Comparison of ENCODE assay signal across 14 cellular contexts in the genomic region with DNA sequence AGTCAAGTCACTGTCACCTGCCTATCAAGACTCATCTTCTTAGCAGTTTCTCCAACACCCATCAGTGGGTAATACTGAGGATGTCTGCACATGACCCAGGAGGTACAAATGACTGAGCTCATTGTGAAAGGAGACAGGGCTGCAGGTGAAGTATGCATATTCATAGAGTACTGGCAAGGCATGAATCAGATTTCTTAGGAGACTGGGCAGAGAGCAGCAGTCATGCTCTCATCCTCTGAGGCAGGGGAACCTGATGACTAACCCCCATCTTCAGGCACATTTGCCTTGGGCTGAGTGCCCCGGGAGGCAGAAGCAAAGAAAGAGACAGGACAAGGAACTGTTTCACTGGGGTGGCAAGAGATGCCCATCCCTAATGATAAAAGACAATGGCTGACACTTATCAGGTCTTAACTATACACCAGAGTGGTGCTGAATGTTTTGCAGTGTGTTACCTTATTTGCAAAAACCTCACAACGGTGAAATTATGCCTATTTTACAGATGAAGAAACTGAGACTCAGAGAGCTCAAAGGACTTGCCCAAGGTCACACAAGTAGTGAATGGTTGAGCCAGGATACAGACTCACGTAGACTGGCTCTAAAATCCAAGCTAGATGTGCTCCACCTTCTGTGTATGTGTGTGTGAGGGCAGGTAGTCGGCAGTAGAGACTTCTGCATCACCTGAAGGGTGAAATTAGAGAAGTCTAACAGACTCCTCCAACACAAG. TPM values are rescaled to one million over a fixed set of nuclear protein-coding genes. Genes with fewer than 3 reads are reported as not detected.
DNase-seq lines count a peak whose midpoint lies in the region; ATAC-seq and TF ChIP-seq lines count a peak whose summit lies in the region.
"Had no signal": no experiment of that assay in that cellular context is flagged by ENCODE, and none has a peak within 500 bp of the region (broad histone marks: within the 10 kb centered on the region; RNA-seq: fewer than 3 reads in every experiment).

No MANE protein-coding gene starts in this region.

- peaks cover 24% of the 10 kb centered on the region for H3K4me1 ChIP-seq in NT2/D1 (ENCODE audit: insufficient read depth, insufficient read length)
- H3K4me1 ChIP-seq: pancreas had no signal

- H3K4me3 ChIP-seq in NT2/D1 (ENCODE audit: insufficient read length, low read depth), result no peak overlapping the region
- no peak overlapping the region for H3K4me3 ChIP-seq in epithelial cell of proximal tubule (ENCODE audit: low read depth, low read length)
- H3K4me3 ChIP-seq: pancreas, skin epidermis had no signal

- no peak for TF ChIP-seq CTCF in epithelial cell of proximal tubule (conservative IDR thresholded peaks at IDR 0.05; ENCODE audit: low read depth, low read length)

- no peaks in the 10 kb centered on the region for H3K9me3 ChIP-seq in NT2/D1 (ENCODE audit: insufficient read depth, low read length)
- H3K9me3 ChIP-seq: pancreas, SK-N-SH had no signal

- ATAC-seq in activated CD4-positive, CD25-positive, alpha-beta regulatory T cell treated with anti-CD3 and anti-CD28 coated beads, Interleukin-2, amount 50 U/mL, for 24 hours, result peak; percentile 97 to 99
- ATAC-seq in GM18873 (IDR thresholded peaks at IDR 0.05; ENCODE audit: low FRiP score, unreplicated experiment), result no peak
- ATAC-seq: pancreas had no signal

- H3K36me3 ChIP-seq in NT2/D1 (ENCODE audit: insufficient read depth, insufficient read length, low read length), result no peaks in the 10 kb centered on the region
- H3K36me3 ChIP-seq: pancreas had no signal

- DNase-seq in activated CD4-positive, CD25-positive, alpha-beta regulatory T cell (lab: John Stamatoyannopoulos, UW), result no peak
- peak; percentile 4 for DNase-seq in A172 (ENCODE audit: low spot score)
- DNase-seq in NT2/D1 (ENCODE audit: low read depth, low spot score), result no peak
- DNase-seq in epithelial cell of proximal tubule (ENCODE audit: low read depth), result peak; percentile 67
- no peak for DNase-seq in NOMO-1 treated with dmso at 0.1 percent for 144 hours (lab: John Stamatoyannopoulos, UW; ENCODE audit: unreplicated experiment)
- no peak for DNase-seq in hepatic stellate cell (ENCODE audit: low spot score)
- DNase-seq: 8988T, DMS53, NCI-H1092, pancreas, SK-N-SH had no signal

- peak overlapping the region; percentile 65 for H3K9ac ChIP-seq in NT2/D1 (ENCODE audit: insufficient read length, low read depth)
- H3K9ac ChIP-seq: SK-N-SH had no signal

- H3K27me3 ChIP-seq in NT2/D1 (ENCODE audit: insufficient read depth, insufficient read length), result no peaks in the 10 kb centered on the region
- H3K27me3 ChIP-seq: pancreas had no signal

RNA-seq across cellular contexts. Expression of a gene that starts 9.2 kb away (rescaled TPM):
- 0.10 TPM in 1 of 2 replicates, not detected in the other for total RNA-seq in A172 (2014; rRNA removed; shearing (Covaris generic))
- 3.6 and 9.9 TPM in 2 replicates for total RNA-seq in epithelial cell of proximal tubule

Comparison
In these comparisons a context has a peak if more than half of its experiments do, and no peak if none do; other contexts are left out.
1. DNase-seq: peak in A172 (single experiment) and epithelial cell of proximal tubule (single experiment); none in activated CD4-positive, CD25-positive, alpha-beta regulatory T cell (0 of 4), NT2/D1 (single experiment), NOMO-1 treated with dmso at 0.1 percent for 144 hours (single experiment) and hepatic stellate cell (single experiment).